In genomic region chr1:204072951-204073836, GRCh38 we compare ENCODE assay signal across 2 cellular contexts.
A peak's percentile ranks its signal among the peaks of the same experiment; 100 is the strongest.
TF ChIP-seq lines count a peak whose summit lies in the region.

Gene SOX13, plus strand, starts transcription at chr1:204073115. Its CDS starts 39,801 bp downstream, at chr1:204112916.

TF ChIP-seq in H1, 55 proteins besides CTCF, POLR2A, EP300 and RAD21 (continued from another document):
- TF ChIP-seq CEBPB (IDR thresholded peaks at IDR 0.05; ENCODE audit: low read depth, low read length) = no peak
- peak; percentile 16; the same call in 1 of the 2 replicates for TF ChIP-seq MAX (IDR thresholded peaks at IDR 0.05)
- TF ChIP-seq TBP (IDR thresholded peaks at IDR 0.05; ENCODE audit: low read depth, low read length) = peak; percentile 80
- no peak for TF ChIP-seq SUZ12 (IDR thresholded peaks at IDR 0.05; ENCODE audit: low read length)
- no peak for TF ChIP-seq EZH2 (IDR thresholded peaks at IDR 0.05; ENCODE audit: low read depth, low read length, severe bottlenecking)
- no peak for TF ChIP-seq E2F6 (IDR thresholded peaks at IDR 0.05)
- TF ChIP-seq BCL11A (IDR thresholded peaks at IDR 0.05; ENCODE audit: low read depth in 2 of 2, low read length in 2 of 2) = no peak
- peak; percentile 93 for TF ChIP-seq TAF7 (optimal IDR thresholded peaks at IDR 0.05; ENCODE audit: borderline replicate concordance, low read depth, low read length)
- peak; percentile 53 for TF ChIP-seq RBBP5 (IDR thresholded peaks at IDR 0.05; ENCODE audit: borderline replicate concordance, low read depth, low read length)
- peak; percentile 1 for TF ChIP-seq ASH2L (IDR thresholded peaks at IDR 0.05; ENCODE audit: low read length)
- 0 out of 2 replicates have a peak, but pooled peaks have one; percentile 66 for TF ChIP-seq GABPA (IDR thresholded peaks at IDR 0.05; ENCODE audit: borderline replicate concordance, insufficient read depth, low read length)
- TF ChIP-seq SAP30 (IDR thresholded peaks at IDR 0.05; ENCODE audit: insufficient read depth, insufficient replicate concordance, low read length) = peak; percentile 25
- TF ChIP-seq RXRA (IDR thresholded peaks at IDR 0.05; ENCODE audit: insufficient read depth, low read depth, low read length) = no peak
- no peak for TF ChIP-seq CTBP2 (IDR thresholded peaks at IDR 0.05; ENCODE audit: borderline replicate concordance, insufficient read depth, insufficient read length, low read length)
- TF ChIP-seq HDAC2 (IDR thresholded peaks at IDR 0.05; ENCODE audit: borderline replicate concordance in 1 of 2, low read depth in 2 of 2, low read length in 2 of 2) = no peak
- TF ChIP-seq YY1 (IDR thresholded peaks at IDR 0.05; ENCODE audit: low read depth, low read length) = 0 out of 2 replicates have a peak, but pooled peaks have one; percentile 18
- TF ChIP-seq CBX8 (IDR thresholded peaks at IDR 0.05; ENCODE audit: borderline replicate concordance, low read depth, low read length) = no peak
- TF ChIP-seq PHF8 (conservative IDR thresholded peaks at IDR 0.05; ENCODE audit: low read depth, low read length) = peak; percentile 85
- peak; percentile 90 for TF ChIP-seq POLR2AphosphoS5 (IDR thresholded peaks at IDR 0.05; ENCODE audit: low read depth, low read length)
- TF ChIP-seq HDAC6 (IDR thresholded peaks at IDR 0.05; ENCODE audit: low read depth, low read length) = no peak
- no peak for TF ChIP-seq CHD2 (IDR thresholded peaks at IDR 0.05; ENCODE audit: low read length)
- TF ChIP-seq TAF1 (IDR thresholded peaks at IDR 0.05; ENCODE audit: low read depth, low read length) = peak; percentile 90
- TF ChIP-seq CREB1 (IDR thresholded peaks at IDR 0.05) = no peak
- no peak; a peak in 1 of 4 replicates for TF ChIP-seq SIN3A (conservative IDR thresholded peaks at IDR 0.05 in 1 of 2, IDR thresholded peaks at IDR 0.05 in 1 of 2; ENCODE audit: low read depth in 1 of 2, low read length in 2 of 2)
- no peak for TF ChIP-seq USF2 (IDR thresholded peaks at IDR 0.05; ENCODE audit: low read length)
- TF ChIP-seq SIRT6 (IDR thresholded peaks at IDR 0.05; ENCODE audit: low read length) = no peak

TF ChIP-seq in liver, 16 proteins besides CTCF, POLR2A, EP300 and RAD21 (continued from another document):
- peak; percentile 90 for TF ChIP-seq REST (IDR thresholded peaks at IDR 0.05)
- TF ChIP-seq MAX (IDR thresholded peaks at IDR 0.05) = no peak
- TF ChIP-seq TAF1 (conservative IDR thresholded peaks at IDR 0.05) = peak; percentile 84
- no peak for TF ChIP-seq NR2F2 (IDR thresholded peaks at IDR 0.05)
- peak in 1 of 2 donors; percentile 32 for TF ChIP-seq RXRA (IDR thresholded peaks at IDR 0.05)
- no peak for TF ChIP-seq FOXA2 (IDR thresholded peaks at IDR 0.05)
- peak; percentile 35 to 50 for TF ChIP-seq HNF4A (conservative IDR thresholded peaks at IDR 0.05)
- peak; percentile 17 for TF ChIP-seq SP1 (IDR thresholded peaks at IDR 0.05)
- peak in 1 of 2 donors; percentile 16 for TF ChIP-seq GABPA (IDR thresholded peaks at IDR 0.05 in 1 of 2, conservative IDR thresholded peaks at IDR 0.05 in 1 of 2)
TF ChIP-seq in liver: peak in this region for 9.
